In the genomic region with DNA sequence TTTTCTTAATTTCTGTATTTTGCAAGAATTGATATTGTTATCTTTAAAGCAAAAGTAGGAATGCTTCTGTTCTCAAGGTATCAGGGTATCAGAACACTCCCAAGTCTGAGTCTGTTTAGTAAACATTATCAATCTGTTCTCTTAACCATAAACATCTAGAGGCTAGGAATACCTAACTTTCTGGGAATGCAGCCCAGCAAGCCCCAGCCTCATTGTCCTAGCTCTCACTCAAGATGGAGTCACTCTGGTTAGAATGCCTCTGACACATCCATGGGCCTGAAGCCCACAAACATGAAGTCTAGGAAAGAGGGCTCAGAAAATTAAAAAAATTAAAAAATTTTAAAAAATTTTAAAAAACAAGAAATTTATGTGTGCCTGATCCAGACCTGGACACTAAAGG, we compare ENCODE assay signal across 9 cellular contexts.
"Had no signal": no experiment of that assay in that cellular context is flagged by ENCODE, and none has a peak within 500 bp of the region (broad histone marks: within the 10 kb centered on the region; RNA-seq: fewer than 3 reads in every experiment).

No MANE protein-coding gene starts in this region.

- H3K9ac ChIP-seq: GM23248 had no signal

- H3K36me3 ChIP-seq: HAP-1 had no signal

- H3K4me3 ChIP-seq: GM23248, HAP-1, K562 had no signal

- H3K4me3 Mint-ChIP-seq: HFFc6 had no signal

- H3K27ac Mint-ChIP-seq: HFFc6 had no signal

- H3K4me1 ChIP-seq: HAP-1 had no signal

- H2AFZ ChIP-seq: GM23248 had no signal

- DNase-seq: GM23248, GOT3, H7, HFFc6, IMR-90, KG1 had no signal

- H3K27ac ChIP-seq: GM23248 had no signal

- H3K9me3 ChIP-seq: HAP-1 had no signal

- FAIRE-seq: HTR-8/SVneo, K562 had no signal
